In genomic region chr3:23653647-23654525, GRCh38 we compare ENCODE assay signal across 11 cellular contexts.
DNase-seq lines count a peak whose midpoint lies in the region; ATAC-seq and TF ChIP-seq lines count a peak whose summit lies in the region.
"Had no signal": no experiment of that assay in that cellular context is flagged by ENCODE, and none has a peak within 500 bp of the region (broad histone marks: within the 10 kb centered on the region; RNA-seq: fewer than 3 reads in every experiment).

No MANE protein-coding gene starts in this region.

- intact Hi-C loops in cardiac septum (cut with DNase I) (no loop called here), posterior cingulate gyrus (cut with DNase I) (no loop called here)

- TF ChIP-seq CTCF in GM06990 (IDR thresholded peaks at IDR 0.05; ENCODE audit: insufficient read depth, low read length, poor library complexity, severe bottlenecking) = no peak

- H3K27ac ChIP-seq in KOPT-K1 (ENCODE audit: low read depth, low read length, poor library complexity, severe bottlenecking) = peak overlapping the region; percentile 85
- H3K27ac ChIP-seq: esophagus muscularis mucosa, lower lobe of right lung had no signal

- DNase-seq in GM06990 (ENCODE audit: extremely low read depth, insufficient read length) (peak; percentile 82), GM19240 (ENCODE audit: insufficient read length, low spot score) (peak; percentile 31), cardiac septum (ENCODE audit: low spot score) (no peak), NCI-H748 (lab: John Stamatoyannopoulos, UW; ENCODE audit: unreplicated experiment) (no peak), posterior cingulate gyrus (no peak)
- DNase-seq in activated CD4-positive, alpha-beta T cell treated with anti-CD3 and anti-CD28 coated beads, Interleukin-2, amount 50 U/mL, for 48 hours = no peak
- DNase-seq: lower lobe of right lung, T-helper 9 cell had no signal

- no peaks in the 10 kb centered on the region for H3K36me3 ChIP-seq in GM06990 (ENCODE audit: control insufficient read depth, insufficient read depth, low read length)
- no peaks in the 10 kb centered on the region for H3K36me3 ChIP-seq in KOPT-K1 (ENCODE audit: insufficient read depth, low read length)
- H3K36me3 ChIP-seq: esophagus muscularis mucosa, lower lobe of right lung had no signal

- peaks cover 8% of the 10 kb centered on the region for H3K9me3 ChIP-seq in KOPT-K1 (ENCODE audit: insufficient read depth, low read length, poor library complexity, severe bottlenecking)
- H3K9me3 ChIP-seq: lower lobe of right lung had no signal

- peak; percentile 93 for ATAC-seq in HG02852 (IDR thresholded peaks at IDR 0.05; ENCODE audit: unreplicated experiment)
- ATAC-seq: lower lobe of right lung had no signal

- H3K4me3 ChIP-seq in GM06990 (replicated peaks; ENCODE audit: low read depth, low read length) = no peak overlapping the region; the same call in 1 of the 2 replicates
- H3K4me3 ChIP-seq: esophagus muscularis mucosa, lower lobe of right lung had no signal

- no peaks in the 10 kb centered on the region for H3K27me3 ChIP-seq in GM06990 (replicated peaks; ENCODE audit: control insufficient read depth, insufficient read depth, low read length)
- H3K27me3 ChIP-seq: esophagus muscularis mucosa had no signal

Comparison
In these comparisons a context has a peak if more than half of its experiments do, and no peak if none do; other contexts are left out.
1. DNase-seq: peak in GM06990 (single experiment) and GM19240 (single experiment); none in cardiac septum (single experiment), NCI-H748 (single experiment), posterior cingulate gyrus (0 of 10) and activated CD4-positive, alpha-beta T cell treated with anti-CD3 and anti-CD28 coated beads, Interleukin-2, amount 50 U/mL, for 48 hours (0 of 2).